17 cellular contexts compared by ENCODE assay signal in genomic region chr13:48727252-48728011, GRCh38.
A peak's percentile ranks its signal among the peaks of the same experiment; 100 is the strongest.
DNase-seq lines count a peak whose midpoint lies in the region; ATAC-seq and TF ChIP-seq lines count a peak whose summit lies in the region.
"Had no signal": no experiment of that assay in that cellular context is flagged by ENCODE, and none has a peak within 500 bp of the region (broad histone marks: within the 10 kb centered on the region; RNA-seq: fewer than 3 reads in every experiment).

No MANE protein-coding gene starts in this region.

- H3K9me3 ChIP-seq in lower lobe of right lung, result no peaks in the 10 kb centered on the region
- H3K9me3 ChIP-seq: gastrocnemius medialis, MG63, tibial artery had no signal

- intact Hi-C loops in left ventricle myocardium superior (cut with micrococcal nuclease) (no loop called here), lower lobe of right lung (cut with DNase I) (no loop called here)

- no peaks in the 10 kb centered on the region for H3K27me3 ChIP-seq in lower lobe of right lung (ENCODE audit: low read depth)
- H3K27me3 ChIP-seq: dorsolateral prefrontal cortex, gastrocnemius medialis, MG63, tibial artery had no signal

- no peak for TF ChIP-seq CTCF in lower lobe of right lung (IDR thresholded peaks at IDR 0.05)

- CTCF ChIA-PET in activated CD4-positive, alpha-beta T cell treated with anti-CD3 and anti-CD28 coated beads, Interleukin-2, amount 10 ng/mL, durations not matched to agents 7 days and 5 days (lab: Charles Lee), result no interaction called here

- POLR2A ChIA-PET in activated CD4-positive, alpha-beta T cell treated with anti-CD3 and anti-CD28 coated beads, Interleukin-2, amount 10 ng/mL, durations not matched to agents 7 days and 5 days (lab: Charles Lee), result no interaction called here

- H3K27me3 Mint-ChIP-seq in activated CD4-positive, alpha-beta T cell treated with anti-CD3 and anti-CD28 coated beads, Interleukin-2, amount 10 ng/mL, durations not matched to agents 7 days and 5 days, result no peaks in the 10 kb centered on the region

- DNase-seq in D341Med (ENCODE audit: low spot score) (peak; percentile 52), T1000 (lab: John Stamatoyannopoulos, UW) (peak; percentile 11), left ventricle myocardium superior (peak; percentile 58), 8988T (no peak), lower lobe of right lung (no peak)
- no peak for DNase-seq in activated CD4-positive, alpha-beta T cell treated with anti-CD3 and anti-CD28 coated beads, Interleukin-2, amount 10 ng/mL, durations not matched to agents 7 days and 5 days
- DNase-seq: activated CD8-positive, alpha-beta memory T cell treated with anti-CD3 and anti-CD28 coated beads, Interleukin-2, amount 50 U/mL, for 48 hours; dorsolateral prefrontal cortex; gastrocnemius medialis; kidney glomerular epithelial cell; MG63; NCI-H446 treated with DMSO at 0.1 percent for 48 hours; SIG-M5; tibial artery had no signal

- no peak overlapping the region for H3K4me3 Mint-ChIP-seq in activated CD4-positive, alpha-beta T cell treated with anti-CD3 and anti-CD28 coated beads, Interleukin-2, amount 10 ng/mL, durations not matched to agents 7 days and 5 days
- H3K4me3 Mint-ChIP-seq: neural crest cell had no signal

- H3K4me1 Mint-ChIP-seq in activated CD4-positive, alpha-beta T cell treated with anti-CD3 and anti-CD28 coated beads, Interleukin-2, amount 10 ng/mL, durations not matched to agents 7 days and 5 days, result peaks cover 2% of the 10 kb centered on the region

- H3K36me3 Mint-ChIP-seq in activated CD4-positive, alpha-beta T cell treated with anti-CD3 and anti-CD28 coated beads, Interleukin-2, amount 10 ng/mL, durations not matched to agents 7 days and 5 days (ENCODE audit: low read depth), result no peaks in the 10 kb centered on the region

- H3K27ac Mint-ChIP-seq in activated CD4-positive, alpha-beta T cell treated with anti-CD3 and anti-CD28 coated beads, Interleukin-2, amount 10 ng/mL, durations not matched to agents 7 days and 5 days, result no peak overlapping the region

- no peaks in the 10 kb centered on the region for H3K4me1 ChIP-seq in lower lobe of right lung
- H3K4me1 ChIP-seq: gastrocnemius medialis had no signal

- no peak overlapping the region for H3K4me3 ChIP-seq in lower lobe of right lung
- H3K4me3 ChIP-seq: dorsolateral prefrontal cortex, gastrocnemius medialis, MG63, tibial artery had no signal

- no peaks in the 10 kb centered on the region for H3K36me3 ChIP-seq in lower lobe of right lung
- H3K36me3 ChIP-seq: gastrocnemius medialis, MG63, tibial artery had no signal

- ATAC-seq in HG03520 (IDR thresholded peaks at IDR 0.05; ENCODE audit: unreplicated experiment), result peak; percentile 48
- ATAC-seq in left ventricle myocardium superior, result peak; percentile 80
- ATAC-seq in HG02623 (IDR thresholded peaks at IDR 0.05; ENCODE audit: unreplicated experiment), result no peak
- no peak for ATAC-seq in lower lobe of right lung
- ATAC-seq: gastrocnemius medialis had no signal

- no peak overlapping the region for H3K27ac ChIP-seq in lower lobe of right lung
- H3K27ac ChIP-seq: dorsolateral prefrontal cortex, tibial artery had no signal

- peaks cover 9% of the 10 kb centered on the region for H3K9me3 Mint-ChIP-seq in activated CD4-positive, alpha-beta T cell treated with anti-CD3 and anti-CD28 coated beads, Interleukin-2, amount 10 ng/mL, durations not matched to agents 7 days and 5 days

Comparison
In these comparisons a context has a peak if more than half of its experiments do, and no peak if none do; other contexts are left out.
1. DNase-seq: peak in D341Med (single experiment), T1000 (single experiment) and left ventricle myocardium superior (single experiment); none in 8988T (single experiment), activated CD4-positive, alpha-beta T cell treated with anti-CD3 and anti-CD28 coated beads, Interleukin-2, amount 10 ng/mL, durations not matched to agents 7 days and 5 days (single experiment) and lower lobe of right lung (single experiment).
2. ATAC-seq: peak in HG03520 (single experiment) and left ventricle myocardium superior (single experiment); none in HG02623 (single experiment) and lower lobe of right lung (0 of 2).